In genomic region chr5:181260720-181261319, GRCh38 we compare ENCODE assay signal across 8 cellular contexts. TPM values are rescaled to one million over a fixed set of nuclear protein-coding genes. Genes with fewer than 3 reads are reported as not detected.
A peak's percentile ranks its signal among the peaks of the same experiment; 100 is the strongest.
DNase-seq lines count a peak whose midpoint lies in the region; ATAC-seq and TF ChIP-seq lines count a peak whose summit lies in the region.

Gene TRIM52 (minus strand): TSS chr5:181261143. CDS start chr5:181260813, 330 bp downstream.

- CTCF ChIA-PET in activated CD8-positive, alpha-beta memory T cell treated with anti-CD3 and anti-CD28 coated beads, Interleukin-2, amount 10 ng/mL, durations not matched to agents 7 days and 5 days (lab: Charles Lee), result interaction anchor here (0.9 to 4.0 kb wide), 8 partner anchors 12 to 88 kb away, joined by 3 to 49 read pairs (median 7); partner anchors contain the start of gene RACK1

- WGBS in HUES64, result under 1% methylated on average over 43 of the region's 43 CpGs
- 0% methylated on average over 32 to 43 of the region's 43 CpGs for WGBS in esophagus, 2 donors

- H3K9me3 Mint-ChIP-seq in activated CD8-positive, alpha-beta memory T cell treated with anti-CD3 and anti-CD28 coated beads, Interleukin-2, amount 10 ng/mL, durations not matched to agents 7 days and 5 days (ENCODE audit: low read depth), result no peaks in the 10 kb centered on the region
- H3K9me3 Mint-ChIP-seq in naive B cell, result no peaks in the 10 kb centered on the region
- no peaks in the 10 kb centered on the region for H3K9me3 Mint-ChIP-seq in stimulated activated naive B cell treated with anti-CD40 and anti-IgM and Interleukin-4, amounts not matched to agents 10 μg/mL and 1 μg/mL and 100 μg/mL, for 72 hours

- no peak for TF ChIP-seq CTCF in C4-2B (conservative IDR thresholded peaks at IDR 0.05)

- peak within 1 kb of the TSS; percentile 95 for H3K27ac Mint-ChIP-seq in activated CD8-positive, alpha-beta memory T cell treated with anti-CD3 and anti-CD28 coated beads, Interleukin-2, amount 10 ng/mL, durations not matched to agents 7 days and 5 days
- H3K27ac Mint-ChIP-seq in naive B cell, result peak within 1 kb of the TSS; percentile 95 to 99 (median 98)
- peak within 1 kb of the TSS; percentile 99 for H3K27ac Mint-ChIP-seq in stimulated activated naive B cell treated with anti-CD40 and anti-IgM and Interleukin-4, amounts not matched to agents 10 μg/mL and 1 μg/mL and 100 μg/mL, for 72 hours

- H3K4me1 ChIP-seq in HUES64 (ENCODE audit: insufficient read depth, low read length) (peaks cover 10% of the 10 kb centered on the region), esophagus (ENCODE audit: control insufficient read depth in 2 of 2, insufficient read depth in 2 of 2, low read length in 1 of 2) (peaks cover 0 to 10% of the 10 kb centered on the region in 2 donors)

- H3K27me3 ChIP-seq in HUES64 (ENCODE audit: insufficient read depth, low read length), result no peaks in the 10 kb centered on the region
- H3K27me3 ChIP-seq in esophagus (ENCODE audit: control insufficient read depth in 1 of 2, insufficient read depth in 2 of 2, low read length in 2 of 2), result no peaks in the 10 kb centered on the region

- H3K36me3 ChIP-seq in HUES64 (ENCODE audit: insufficient read depth, low read length) (peaks cover 22% of the 10 kb centered on the region), esophagus (ENCODE audit: control insufficient read depth in 2 of 2, insufficient read depth in 2 of 2, low read length in 1 of 2) (no peaks in the 10 kb centered on the region)

- H3K4me3 ChIP-seq in HUES64 (ENCODE audit: low read length) (peak within 1 kb of the TSS; percentile 97), esophagus (ENCODE audit: low read depth in 1 of 2, low read length in 2 of 2) (peak within 1 kb of the TSS; percentile 69 to 82)

- H3K36me3 Mint-ChIP-seq in activated CD8-positive, alpha-beta memory T cell treated with anti-CD3 and anti-CD28 coated beads, Interleukin-2, amount 10 ng/mL, durations not matched to agents 7 days and 5 days, result peaks cover 24% of the 10 kb centered on the region
- H3K36me3 Mint-ChIP-seq in naive B cell, result peaks cover 0 to 7% of the 10 kb centered on the region in 2 donors
- peaks cover 14 to 39% of the 10 kb centered on the region in 2 donors for H3K36me3 Mint-ChIP-seq in stimulated activated naive B cell treated with anti-CD40 and anti-IgM and Interleukin-4, amounts not matched to agents 10 μg/mL and 1 μg/mL and 100 μg/mL, for 72 hours

- H3K9me3 ChIP-seq in HUES64 (ENCODE audit: insufficient read depth, low read depth, low read length), result no peaks in the 10 kb centered on the region
- no peaks in the 10 kb centered on the region for H3K9me3 ChIP-seq in esophagus (ENCODE audit: control insufficient read depth in 2 of 2, insufficient read depth in 1 of 2, low read depth in 1 of 2, low read length in 1 of 2)

- peak; percentile 80 for ATAC-seq in GM21423 (IDR thresholded peaks at IDR 0.05; ENCODE audit: unreplicated experiment)
- ATAC-seq in activated CD8-positive, alpha-beta memory T cell treated with anti-CD3 and anti-CD28 coated beads, Interleukin-2, amount 10 ng/mL, durations not matched to agents 7 days and 5 days, result peak; percentile 84
- ATAC-seq in naive B cell (ENCODE audit: low read depth in 2 of 2), result peak; percentile 81 to 83
- ATAC-seq in stimulated activated naive B cell treated with anti-CD40 and anti-IgM and Interleukin-4, amounts not matched to agents 10 μg/mL and 1 μg/mL and 100 μg/mL, for 72 hours (replicated peaks), result peak; percentile 90

- DNase-seq in activated CD8-positive, alpha-beta memory T cell treated with anti-CD3 and anti-CD28 coated beads, Interleukin-2, amount 10 ng/mL, durations not matched to agents 7 days and 5 days, result peak; percentile 96
- DNase-seq in naive B cell (peak; percentile 89), NCI-H748 (lab: John Stamatoyannopoulos, UW; ENCODE audit: unreplicated experiment) (no peak)
- DNase-seq in stimulated activated naive B cell treated with anti-CD40 and anti-IgM and Interleukin-4, amounts not matched to agents 10 μg/mL and 1 μg/mL and 100 μg/mL, for 72 hours, result peak; percentile 88

- peak within 1 kb of the TSS; percentile 86 for H3K9ac ChIP-seq in HUES64 (ENCODE audit: low read depth, low read length)

- H3K4me1 Mint-ChIP-seq in activated CD8-positive, alpha-beta memory T cell treated with anti-CD3 and anti-CD28 coated beads, Interleukin-2, amount 10 ng/mL, durations not matched to agents 7 days and 5 days, result peaks cover 40% of the 10 kb centered on the region
- peaks cover 38 to 50% (median 41%) of the 10 kb centered on the region in 3 donors for H3K4me1 Mint-ChIP-seq in naive B cell
- peaks cover 30 to 43% of the 10 kb centered on the region in 2 donors for H3K4me1 Mint-ChIP-seq in stimulated activated naive B cell treated with anti-CD40 and anti-IgM and Interleukin-4, amounts not matched to agents 10 μg/mL and 1 μg/mL and 100 μg/mL, for 72 hours

- H3K27ac ChIP-seq in C4-2B (peak within 1 kb of the TSS; percentile 95), HUES64 (ENCODE audit: low read depth, low read length) (peak within 1 kb of the TSS; percentile 92), esophagus (ENCODE audit: low read depth in 2 of 2, low read length in 1 of 2) (peak within 1 kb of the TSS; percentile 95 to 98)

- no peaks in the 10 kb centered on the region for H3K27me3 Mint-ChIP-seq in activated CD8-positive, alpha-beta memory T cell treated with anti-CD3 and anti-CD28 coated beads, Interleukin-2, amount 10 ng/mL, durations not matched to agents 7 days and 5 days
- H3K27me3 Mint-ChIP-seq in naive B cell, result no peaks in the 10 kb centered on the region
- no peaks in the 10 kb centered on the region for H3K27me3 Mint-ChIP-seq in stimulated activated naive B cell treated with anti-CD40 and anti-IgM and Interleukin-4, amounts not matched to agents 10 μg/mL and 1 μg/mL and 100 μg/mL, for 72 hours

- peak within 1 kb of the TSS; percentile 96 for H3K4me3 Mint-ChIP-seq in activated CD8-positive, alpha-beta memory T cell treated with anti-CD3 and anti-CD28 coated beads, Interleukin-2, amount 10 ng/mL, durations not matched to agents 7 days and 5 days
- H3K4me3 Mint-ChIP-seq in naive B cell, result peak within 1 kb of the TSS; percentile 93 to 99 (median 98)
- peak within 1 kb of the TSS; percentile 93 to 99 for H3K4me3 Mint-ChIP-seq in stimulated activated naive B cell treated with anti-CD40 and anti-IgM and Interleukin-4, amounts not matched to agents 10 μg/mL and 1 μg/mL and 100 μg/mL, for 72 hours

RNA-seq across cellular contexts. Expression of gene TRIM52, which starts in this region (rescaled TPM):
- 2.7 TPM for polyA plus RNA-seq in HUES64 (2013, experiment 1 of 2)
- 3.6 TPM for polyA plus RNA-seq in HUES64 (2013, experiment 2 of 2)
- 10 to 100 TPM; 20.0 to 26.2 TPM for total RNA-seq in activated CD8-positive, alpha-beta memory T cell treated with anti-CD3 and anti-CD28 coated beads, Interleukin-2, amount 10 ng/mL, durations not matched to agents 7 days and 5 days
- polyA plus RNA-seq in esophagus, result 1 to 10 TPM; 3.0 to 7.6 TPM
- polyA plus RNA-seq in naive B cell (ENCODE audit: low read depth in 6 of 6), result 10 to 100 TPM in 5 of 6 donors, 1 to 10 TPM in 1; 6.4 to 35.1 (median 27.7) TPM
